ENCODE assay signal across 11 cellular contexts in the genomic region with DNA sequence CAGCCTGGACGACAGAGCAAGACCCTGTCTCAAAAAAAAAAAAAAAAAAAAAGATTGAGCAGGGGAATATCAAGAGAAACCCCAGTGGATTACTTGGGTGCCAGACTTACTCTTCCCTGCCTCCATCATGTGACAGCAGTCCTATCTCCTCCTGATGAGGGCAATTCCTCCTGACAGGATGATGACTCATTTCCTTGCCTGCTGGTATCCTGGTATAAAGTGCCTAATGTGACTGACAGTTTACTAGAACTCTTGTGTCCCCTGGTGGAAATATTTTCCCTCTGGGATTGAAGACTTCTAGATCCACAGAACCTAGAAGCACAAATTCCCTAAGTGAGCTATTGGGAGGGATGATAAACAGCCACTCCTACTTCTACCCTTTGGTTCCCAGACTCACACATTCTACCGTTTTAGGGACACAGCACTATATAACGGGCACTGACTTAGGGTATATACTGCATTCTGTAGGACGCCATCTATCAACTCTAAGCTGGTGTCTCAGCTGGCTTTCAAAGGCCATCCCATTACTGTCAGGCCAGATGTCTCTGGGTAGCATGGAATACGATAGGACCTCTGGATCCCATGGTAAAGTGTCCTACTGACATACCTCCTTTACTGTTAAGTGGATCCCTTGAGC.
DNase-seq lines count a peak whose midpoint lies in the region; TF ChIP-seq lines count a peak whose summit lies in the region.
"Had no signal": no experiment of that assay in that cellular context is flagged by ENCODE, and none has a peak within 500 bp of the region (broad histone marks: within the 10 kb centered on the region; RNA-seq: fewer than 3 reads in every experiment).

No MANE protein-coding gene starts in this region.

- DNase-seq in EL, result peak; percentile 86
- DNase-seq in OCI-M1 (lab: John Stamatoyannopoulos, UW), result peak; percentile 61
- peak; percentile 90 for DNase-seq in dermis blood vessel endothelial cell
- peak; percentile 10 for DNase-seq in non-pigmented ciliary epithelial cell (ENCODE audit: low read depth)
- DNase-seq in COLO668 (lab: John Stamatoyannopoulos, UW; ENCODE audit: unreplicated experiment), result no peak
- DNase-seq in epidermal melanocyte (ENCODE audit: insufficient read length, low spot score), result no peak
- DNase-seq in cortex of kidney (lab: John Stamatoyannopoulos, UW), result no peak
- no peak for DNase-seq in glutamatergic neuron
- DNase-seq: GDM1, NCI-H1930 had no signal

- H3K4me1 Mint-ChIP-seq in glutamatergic neuron (ENCODE audit: low read depth, unreplicated experiment), result no peaks in the 10 kb centered on the region
- H3K4me1 Mint-ChIP-seq: activated naive CD4-positive, alpha-beta T cell treated with anti-CD3 and anti-CD28 coated beads, Interleukin-2, amount 50 U/mL, for 24 hours had no signal

- H3K27ac Mint-ChIP-seq in glutamatergic neuron (ENCODE audit: unreplicated experiment), result no peak overlapping the region
- H3K27ac Mint-ChIP-seq: activated naive CD4-positive, alpha-beta T cell treated with anti-CD3 and anti-CD28 coated beads, Interleukin-2, amount 50 U/mL, for 24 hours had no signal

- TF ChIP-seq CTCF in glutamatergic neuron (IDR thresholded peaks at IDR 0.05; ENCODE audit: partially characterized antibody, unreplicated experiment), result no peak

- H3K9me3 Mint-ChIP-seq in glutamatergic neuron (ENCODE audit: unreplicated experiment), result no peaks in the 10 kb centered on the region
- H3K9me3 Mint-ChIP-seq: activated naive CD4-positive, alpha-beta T cell treated with anti-CD3 and anti-CD28 coated beads, Interleukin-2, amount 50 U/mL, for 24 hours had no signal

- H3K4me3 Mint-ChIP-seq in glutamatergic neuron (ENCODE audit: unreplicated experiment), result no peak overlapping the region
- H3K4me3 Mint-ChIP-seq: activated naive CD4-positive, alpha-beta T cell treated with anti-CD3 and anti-CD28 coated beads, Interleukin-2, amount 50 U/mL, for 24 hours had no signal

- H3K27me3 Mint-ChIP-seq in glutamatergic neuron (ENCODE audit: unreplicated experiment), result no peaks in the 10 kb centered on the region
- H3K27me3 Mint-ChIP-seq: activated naive CD4-positive, alpha-beta T cell treated with anti-CD3 and anti-CD28 coated beads, Interleukin-2, amount 50 U/mL, for 24 hours had no signal

- H3K36me3 Mint-ChIP-seq in glutamatergic neuron (ENCODE audit: unreplicated experiment), result no peaks in the 10 kb centered on the region
- H3K36me3 Mint-ChIP-seq: activated naive CD4-positive, alpha-beta T cell treated with anti-CD3 and anti-CD28 coated beads, Interleukin-2, amount 50 U/mL, for 24 hours had no signal

Comparison
In these comparisons a context has a peak if more than half of its experiments do, and no peak if none do; other contexts are left out.
1. DNase-seq: peak in EL (single experiment), OCI-M1 (single experiment), dermis blood vessel endothelial cell (single experiment) and non-pigmented ciliary epithelial cell (single experiment); none in COLO668 (single experiment), epidermal melanocyte (single experiment), cortex of kidney (single experiment) and glutamatergic neuron (single experiment).